ENCODE assay signal across 33 cellular contexts in the genomic region with DNA sequence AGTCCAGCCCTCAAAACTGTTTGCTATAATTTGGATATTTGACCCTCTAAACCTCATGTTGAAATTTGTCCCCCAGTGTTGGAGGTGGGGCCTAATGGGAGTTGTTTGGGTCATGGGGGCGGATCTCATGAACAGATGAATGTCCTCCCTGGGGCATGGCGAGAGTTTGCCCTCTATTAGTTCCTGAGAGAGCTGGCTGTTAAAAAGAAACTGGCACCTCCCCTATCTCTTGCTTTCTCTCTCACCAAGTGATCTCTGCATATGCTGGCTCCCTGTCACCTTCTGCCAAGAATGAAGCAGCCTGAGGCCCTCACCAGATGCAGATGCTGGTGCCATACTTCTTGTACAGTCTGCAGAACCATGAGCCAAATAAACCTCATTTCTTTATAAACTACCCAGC.
"Had no signal": no experiment of that assay in that cellular context is flagged by ENCODE, and none has a peak within 500 bp of the region (broad histone marks: within the 10 kb centered on the region; RNA-seq: fewer than 3 reads in every experiment).

No MANE protein-coding gene starts in this region.

- H3K9me3 Mint-ChIP-seq: activated B cell treated with CpG ODN at 0.5 μM for 24 hours; activated CD4-positive, alpha-beta memory T cell treated with anti-CD3 and anti-CD28 coated beads for 36 hours; activated naive CD4-positive, alpha-beta T cell treated with anti-CD3 and anti-CD28 coated beads for 36 hours; activated naive CD8-positive, alpha-beta T cell treated with anti-CD3 and anti-CD28 coated beads, Interleukin-2, amount 10 ng/mL, durations not matched to agents 7 days and 5 days; activated T-cell treated with anti-CD3 and anti-CD28 coated beads, Interleukin-2, amount 50 U/mL, for 4 hours; activated T-helper 1 cell treated with anti-CD3 and anti-CD28 coated beads, Interleukin-12 subunit alpha, Interleukin-12 subunit beta, Interleukin-2, Interleukin-4 antibody, amounts not matched to agents 30 ng/mL and 10 ng/mL and 1 ng/mL, durations not matched to agents 14 hours and 24 hours and 36 hours had no signal

- H3K27ac Mint-ChIP-seq: activated B cell treated with CpG ODN at 0.5 μM for 24 hours; activated CD4-positive, alpha-beta memory T cell treated with anti-CD3 and anti-CD28 coated beads for 36 hours; activated naive CD4-positive, alpha-beta T cell treated with anti-CD3 and anti-CD28 coated beads for 36 hours; activated naive CD8-positive, alpha-beta T cell treated with anti-CD3 and anti-CD28 coated beads, Interleukin-2, amount 10 ng/mL, durations not matched to agents 7 days and 5 days; activated T-helper 1 cell treated with anti-CD3 and anti-CD28 coated beads, Interleukin-12 subunit alpha, Interleukin-12 subunit beta, Interleukin-2, Interleukin-4 antibody, amounts not matched to agents 30 ng/mL and 10 ng/mL and 1 ng/mL, durations not matched to agents 14 hours and 24 hours and 36 hours had no signal

- ATAC-seq: activated T-cell treated with anti-CD3 and anti-CD28 coated beads, Interleukin-2, amount 50 U/mL, for 4 hours; body of pancreas; PC-3 had no signal

- H3K27me3 Mint-ChIP-seq: activated B cell treated with CpG ODN at 0.5 μM for 24 hours; activated CD4-positive, alpha-beta memory T cell treated with anti-CD3 and anti-CD28 coated beads for 36 hours; activated naive CD8-positive, alpha-beta T cell treated with anti-CD3 and anti-CD28 coated beads, Interleukin-2, amount 10 ng/mL, durations not matched to agents 7 days and 5 days had no signal

- H3K4me1 Mint-ChIP-seq: activated B cell treated with CpG ODN at 0.5 μM for 24 hours; activated naive CD8-positive, alpha-beta T cell treated with anti-CD3 and anti-CD28 coated beads, Interleukin-2, amount 10 ng/mL, durations not matched to agents 7 days and 5 days had no signal

- DNase-seq: activated B cell treated with CpG ODN at 0.5 μM for 24 hours; activated CD4-positive, alpha-beta memory T cell treated with anti-CD3 and anti-CD28 coated beads for 36 hours; activated CD4-positive, alpha-beta T cell treated with anti-CD3 and anti-CD28 coated beads for 4 hours; activated CD4-positive, alpha-beta T cell treated with anti-CD3 and anti-CD28 coated beads, Interleukin-2, amount 50 U/mL, for 1 hour; activated CD4-positive, CD25-positive, alpha-beta regulatory T cell treated with anti-CD3 and anti-CD28 coated beads, Interleukin-2, amount 50 U/mL, for 72 hours; activated CD8-positive, alpha-beta memory T cell treated with anti-CD3 and anti-CD28 coated beads, Interleukin-2, amount 50 U/mL, for 4 hours; activated gamma-delta T cell treated with Interleukin-2 at 50 U/mL for 16 hours; activated naive CD4-positive, alpha-beta T cell treated with anti-CD3 and anti-CD28 coated beads for 36 hours; activated naive CD8-positive, alpha-beta T cell treated with anti-CD3 and anti-CD28 coated beads, Interleukin-2, amount 10 ng/mL, durations not matched to agents 7 days and 5 days; activated T-cell treated with anti-CD3 and anti-CD28 coated beads for 4 hours; activated T-cell treated with anti-CD3 and anti-CD28 coated beads, Interleukin-2, amount 50 U/mL, for 4 hours; body of pancreas; caudate nucleus; Kasumi-1; KG1; MM.1S; MV-4-11; NCI-H1092; NCI-H1436 treated with DMSO at 0.1 percent for 48 hours; NCI-H1694 treated with DMSO at 0.1 percent for 48 hours; NCI-H2029; NCI-H345; NCI-H524 treated with DMSO at 0.1 percent for 48 hours; NCI-H748 treated with DMSO at 0.1 percent for 48 hours; NK-92 treated with Interleukin-12 subunit alpha and Interleukin-12 subunit beta, amount 100 ng/mL, for 24 hours; PC-3; Peyer's patch; RPMI8226; SW 1271; T-helper 1 cell; T-helper 2 cell; T-helper 9 cell had no signal

- H3K4me3 Mint-ChIP-seq: activated B cell treated with CpG ODN at 0.5 μM for 24 hours; activated CD4-positive, alpha-beta memory T cell treated with anti-CD3 and anti-CD28 coated beads for 36 hours; activated naive CD4-positive, alpha-beta T cell treated with anti-CD3 and anti-CD28 coated beads for 36 hours; activated naive CD8-positive, alpha-beta T cell treated with anti-CD3 and anti-CD28 coated beads, Interleukin-2, amount 10 ng/mL, durations not matched to agents 7 days and 5 days; activated T-cell treated with anti-CD3 and anti-CD28 coated beads, Interleukin-2, amount 50 U/mL, for 4 hours; activated T-helper 1 cell treated with anti-CD3 and anti-CD28 coated beads, Interleukin-12 subunit alpha, Interleukin-12 subunit beta, Interleukin-2, Interleukin-4 antibody, amounts not matched to agents 30 ng/mL and 10 ng/mL and 1 ng/mL, durations not matched to agents 14 hours and 24 hours and 36 hours had no signal
